Comparison of ENCODE assay signal across 8 cellular contexts in genomic region chr4:86935499-86935832, GRCh38. TPM values are rescaled to one million over a fixed set of nuclear protein-coding genes. Genes with fewer than 3 reads are reported as not detected.
DNase-seq lines count a peak whose midpoint lies in the region; ATAC-seq and TF ChIP-seq lines count a peak whose summit lies in the region.

No MANE protein-coding gene starts in this region.

- peaks cover 1 to 7% of the 10 kb centered on the region in 2 donors for H3K36me3 Mint-ChIP-seq in CD14-positive monocyte
- H3K36me3 Mint-ChIP-seq in activated CD8-positive, alpha-beta T cell treated with anti-CD3 and anti-CD28 coated beads for 36 hours (ENCODE audit: low read depth) = peaks cover 3% of the 10 kb centered on the region

- peak overlapping the region; percentile 97 to 99 for H3K4me3 Mint-ChIP-seq in CD14-positive monocyte
- H3K4me3 Mint-ChIP-seq in activated CD8-positive, alpha-beta T cell treated with anti-CD3 and anti-CD28 coated beads for 36 hours = peak overlapping the region; percentile 90

- H3K27ac Mint-ChIP-seq in CD14-positive monocyte = peak overlapping the region; percentile 92 to 98 (median 96)
- peak overlapping the region; percentile 95 for H3K27ac Mint-ChIP-seq in activated CD8-positive, alpha-beta T cell treated with anti-CD3 and anti-CD28 coated beads for 36 hours

- peaks cover 50% of the 10 kb centered on the region for H3K4me1 Mint-ChIP-seq in CD14-positive monocyte
- H3K4me1 Mint-ChIP-seq in activated CD8-positive, alpha-beta T cell treated with anti-CD3 and anti-CD28 coated beads for 36 hours (ENCODE audit: low read depth) = peaks cover 46% of the 10 kb centered on the region

- peak overlapping the region; percentile 87 for H3K27ac ChIP-seq in parathyroid adenoma

- ATAC-seq in HG03025 (IDR thresholded peaks at IDR 0.05; ENCODE audit: low FRiP score, unreplicated experiment) = peak; percentile 0
- ATAC-seq in activated CD8-positive, alpha-beta T cell treated with anti-CD3 and anti-CD28 coated beads for 36 hours = no peak
- no peak for ATAC-seq in HG03108 (IDR thresholded peaks at IDR 0.05; ENCODE audit: unreplicated experiment)

- peak overlapping the region; percentile 88 for H3K4me3 ChIP-seq in parathyroid adenoma (ENCODE audit: low read depth, low read length)

- H3K9me3 ChIP-seq in parathyroid adenoma (ENCODE audit: control insufficient read depth, low read length) = no peaks in the 10 kb centered on the region

- no peaks in the 10 kb centered on the region for H3K27me3 Mint-ChIP-seq in CD14-positive monocyte (ENCODE audit: low read depth in 3 of 3)
- H3K27me3 Mint-ChIP-seq in activated CD8-positive, alpha-beta T cell treated with anti-CD3 and anti-CD28 coated beads for 36 hours = no peaks in the 10 kb centered on the region

- H2AFZ ChIP-seq in parathyroid adenoma = peak overlapping the region; percentile 87

- H3K4me1 ChIP-seq in parathyroid adenoma = peaks cover 5% of the 10 kb centered on the region

- peak overlapping the region; percentile 61 for H3K9ac ChIP-seq in parathyroid adenoma

- TF ChIP-seq CTCF in CD14-positive monocyte (IDR thresholded peaks at IDR 0.05) (no peak), parathyroid adenoma (IDR thresholded peaks at IDR 0.05) (no peak)
- no peak for TF ChIP-seq CTCF in activated CD8-positive, alpha-beta T cell treated with anti-CD3 and anti-CD28 coated beads for 36 hours (IDR thresholded peaks at IDR 0.05)

- H3K36me3 ChIP-seq in parathyroid adenoma (ENCODE audit: control insufficient read depth, insufficient read depth, low read length) = no peaks in the 10 kb centered on the region

- intact Hi-C loops in CD14-positive monocyte (cut with micrococcal nuclease) = loop anchor here (2.0 to 5.0 kb wide), 3 partner anchors 37 to 72 kb away; no protein-coding TSS in a partner anchor
- intact Hi-C loops in activated CD8-positive, alpha-beta T cell treated with anti-CD3 and anti-CD28 coated beads for 36 hours (cut with micrococcal nuclease) = loop anchor here (5.0 kb wide), 2 partner anchors 42 to 157 kb away; no protein-coding TSS in a partner anchor

- POLR2A ChIA-PET in activated CD8-positive, alpha-beta T cell treated with anti-CD3 and anti-CD28 coated beads for 36 hours (lab: Charles Lee) = interaction anchor here (0.7 to 5.0 kb wide), 12 partner anchors 11 to 168 kb away, joined by 3 to 68 read pairs (median 4); no protein-coding TSS in a partner anchor

- H3K79me2 ChIP-seq in parathyroid adenoma = no peaks in the 10 kb centered on the region

- peak overlapping the region; percentile 92 for H3K4me2 ChIP-seq in parathyroid adenoma (ENCODE audit: low read length)

- no peak for DNase-seq in CD14-positive monocyte (ENCODE audit: low spot score)
- DNase-seq in activated CD8-positive, alpha-beta T cell treated with anti-CD3 and anti-CD28 coated beads for 36 hours = peak; percentile 58
- DNase-seq in globus pallidus (ENCODE audit: low spot score) = peak; percentile 34
- no peak for DNase-seq in retina
- no peak for DNase-seq in NCI-H2081 treated with DMSO at 0.1 percent for 48 hours (lab: John Stamatoyannopoulos, UW)

- no peaks in the 10 kb centered on the region for H3K27me3 ChIP-seq in parathyroid adenoma (ENCODE audit: control insufficient read depth, insufficient read depth, low read length)

- CTCF ChIA-PET in activated CD8-positive, alpha-beta T cell treated with anti-CD3 and anti-CD28 coated beads for 36 hours (lab: Charles Lee) = interaction anchor here (0.7 to 6.1 kb wide), 17 partner anchors 13 to 300 kb away, joined by 3 to 45 read pairs (median 4); no protein-coding TSS in a partner anchor

- H3K9me3 Mint-ChIP-seq in CD14-positive monocyte = no peaks in the 10 kb centered on the region
- H3K9me3 Mint-ChIP-seq in activated CD8-positive, alpha-beta T cell treated with anti-CD3 and anti-CD28 coated beads for 36 hours = no peaks in the 10 kb centered on the region

RNA-seq across cellular contexts. Expression of gene AFF1, which starts 0.7 kb away (rescaled TPM):
- 10 to 100 TPM in 1 of 2 donors, 1 to 10 TPM in 1; 7.5 to 20.9 TPM for polyA plus RNA-seq in CD14-positive monocyte
- total RNA-seq in activated CD8-positive, alpha-beta T cell treated with anti-CD3 and anti-CD28 coated beads for 36 hours = 10 to 100 TPM; 40.3 to 45.4 TPM

RNA-seq across cellular contexts. Expression of gene C4orf36, which starts 43.2 kb away (rescaled TPM):
- under 1 TPM in 1 of 2 donors, not detected in 1; 0.14 TPM for polyA plus RNA-seq in CD14-positive monocyte
- total RNA-seq in activated CD8-positive, alpha-beta T cell treated with anti-CD3 and anti-CD28 coated beads for 36 hours = not detected

Comparison
In these comparisons a context has a peak if more than half of its experiments do, and no peak if none do; other contexts are left out.
1. DNase-seq: peak in activated CD8-positive, alpha-beta T cell treated with anti-CD3 and anti-CD28 coated beads for 36 hours (single experiment) and globus pallidus (single experiment); none in CD14-positive monocyte (single experiment), retina (single experiment) and NCI-H2081 treated with DMSO at 0.1 percent for 48 hours (single experiment).